Comparison of ENCODE assay signal across 12 cellular contexts in genomic region chr17:74360993-74361612, GRCh38. TPM values are rescaled to one million over a fixed set of nuclear protein-coding genes. Genes with fewer than 3 reads are reported as not detected.
DNase-seq lines count a peak whose midpoint lies in the region; ATAC-seq and TF ChIP-seq lines count a peak whose summit lies in the region.
"Had no signal": no experiment of that assay in that cellular context is flagged by ENCODE, and none has a peak within 500 bp of the region (broad histone marks: within the 10 kb centered on the region; RNA-seq: fewer than 3 reads in every experiment).

No MANE protein-coding gene starts in this region.

- intact Hi-C loops in adrenal gland (cut with DNase I): loop anchor here (5.0 to 10.0 kb wide), 2 partner anchors 59 to 146 kb away; partner anchors contain the start of gene TTYH2 (in 1 of the 2)

- H3K4me3 ChIP-seq in iPS-18a (ENCODE audit: low read length) (peak overlapping the region; percentile 66), adrenal gland (no peak overlapping the region)
- H3K4me3 ChIP-seq: BLaER1 treated with 17β-estradiol and CSF1 and Interleukin-3, amounts not matched to agents 10 nM and 100 nM had no signal

- H3K27me3 ChIP-seq in iPS-18a (ENCODE audit: control insufficient read depth, insufficient read depth, low read length): peaks cover 16% of the 10 kb centered on the region
- peaks cover 51% of the 10 kb centered on the region for H3K27me3 ChIP-seq in adrenal gland

- peak overlapping the region; percentile 49 for H3K9ac ChIP-seq in iPS-18a (ENCODE audit: low read length)
- H3K9ac ChIP-seq: BLaER1 treated with 17β-estradiol and CSF1 and Interleukin-3, amounts not matched to agents 10 nM and 100 nM had no signal

- no peak for TF ChIP-seq POLR2A in adrenal gland (IDR thresholded peaks at IDR 0.05)

- ATAC-seq in GM21528 (IDR thresholded peaks at IDR 0.05; ENCODE audit: low FRiP score, unreplicated experiment): no peak

- DNase-seq in DMS 273 (lab: John Stamatoyannopoulos, UW; ENCODE audit: unreplicated experiment) (peak; percentile 95), NCI-H1694 (lab: John Stamatoyannopoulos, UW) (peak; percentile 81), SHP77 treated with DMSO at 0.1 percent for 48 hours (lab: John Stamatoyannopoulos, UW) (peak; percentile 59), GM20000 (ENCODE audit: low spot score) (no peak), HCEC 1CT (no peak), adrenal gland (no peak)
- DNase-seq: cortex of kidney had no signal

- no peaks in the 10 kb centered on the region for H3K36me3 ChIP-seq in iPS-18a (ENCODE audit: control insufficient read depth, low read depth, low read length)
- H3K36me3 ChIP-seq in adrenal gland (replicated peaks in 1 of 2): no peaks in the 10 kb centered on the region
- H3K36me3 ChIP-seq: BLaER1 treated with 17β-estradiol and CSF1 and Interleukin-3, amounts not matched to agents 10 nM and 100 nM had no signal

- H3K4me1 ChIP-seq in iPS-18a (ENCODE audit: control insufficient read depth, low read depth, low read length) (peaks cover 21% of the 10 kb centered on the region), adrenal gland (replicated peaks in 1 of 2) (no peaks in the 10 kb centered on the region)

- WGBS in adrenal gland, 4 donors: 44 to 52% (median 48%) methylated on average over 13 to 17 of the region's 17 CpGs

- peak overlapping the region; percentile 52 for H3K27ac ChIP-seq in iPS-18a (ENCODE audit: low read length)
- no peak overlapping the region for H3K27ac ChIP-seq in adrenal gland
- H3K27ac ChIP-seq: BLaER1 treated with 17β-estradiol and CSF1 and Interleukin-3, amounts not matched to agents 10 nM and 100 nM had no signal

- TF ChIP-seq CTCF in GM20000 (IDR thresholded peaks at IDR 0.05; ENCODE audit: extremely low read depth, missing control alignments) (no peak), adrenal gland (IDR thresholded peaks at IDR 0.05) (no peak)

- H3K9me3 ChIP-seq in iPS-18a (ENCODE audit: control insufficient read depth, low read depth, low read length) (no peaks in the 10 kb centered on the region), adrenal gland (replicated peaks in 1 of 3) (no peaks in the 10 kb centered on the region)

RNA-seq across cellular contexts. Expression of gene BTBD17, which starts 0.6 kb away (rescaled TPM):
- 1 to 10 TPM in 2 of 8 donors, under 1 TPM in 2, not detected in 4; 0.11 to 1.1 (median 0.87) TPM for total RNA-seq in adrenal gland
- under 1 TPM; 0.10 to 0.72 (median 0.24) TPM for polyA plus RNA-seq in adrenal gland
- total RNA-seq: activated CD8-positive, alpha-beta memory T cell treated with anti-CD3 and anti-CD28 coated beads, Interleukin-2, amount 10 ng/mL, durations not matched to agents 7 days and 5 days; activated naive CD8-positive, alpha-beta T cell treated with anti-CD3 and anti-CD28 coated beads, Interleukin-2, amount 10 ng/mL, durations not matched to agents 7 days and 5 days had no signal

RNA-seq across cellular contexts. Expression of gene GPR142, which starts 6.2 kb away (rescaled TPM):
- not detected for total RNA-seq in adrenal gland
- under 1 TPM in 1 of 3 donors, not detected in 2; 0.13 TPM for polyA plus RNA-seq in adrenal gland
- total RNA-seq: activated CD8-positive, alpha-beta memory T cell treated with anti-CD3 and anti-CD28 coated beads, Interleukin-2, amount 10 ng/mL, durations not matched to agents 7 days and 5 days; activated naive CD8-positive, alpha-beta T cell treated with anti-CD3 and anti-CD28 coated beads, Interleukin-2, amount 10 ng/mL, durations not matched to agents 7 days and 5 days had no signal

RNA-seq across cellular contexts. Expression of gene KIF19, which starts 35.1 kb away (rescaled TPM):
- under 1 TPM in 7 of 8 donors, not detected in 1; 0.14 to 0.69 (median 0.29) TPM for total RNA-seq in adrenal gland
- 1 to 10 TPM in 1 of 3 donors, under 1 TPM in 1, not detected in 1; 0.64 to 1.7 TPM for polyA plus RNA-seq in adrenal gland

Comparison
In these comparisons a context has a peak if more than half of its experiments do, and no peak if none do; other contexts are left out.
1. DNase-seq: peak in DMS 273 (single experiment), NCI-H1694 (single experiment) and SHP77 treated with DMSO at 0.1 percent for 48 hours (single experiment); none in GM20000 (single experiment), HCEC 1CT (single experiment) and adrenal gland (0 of 7).